Comparison of ENCODE assay signal across 13 cellular contexts in the genomic region with DNA sequence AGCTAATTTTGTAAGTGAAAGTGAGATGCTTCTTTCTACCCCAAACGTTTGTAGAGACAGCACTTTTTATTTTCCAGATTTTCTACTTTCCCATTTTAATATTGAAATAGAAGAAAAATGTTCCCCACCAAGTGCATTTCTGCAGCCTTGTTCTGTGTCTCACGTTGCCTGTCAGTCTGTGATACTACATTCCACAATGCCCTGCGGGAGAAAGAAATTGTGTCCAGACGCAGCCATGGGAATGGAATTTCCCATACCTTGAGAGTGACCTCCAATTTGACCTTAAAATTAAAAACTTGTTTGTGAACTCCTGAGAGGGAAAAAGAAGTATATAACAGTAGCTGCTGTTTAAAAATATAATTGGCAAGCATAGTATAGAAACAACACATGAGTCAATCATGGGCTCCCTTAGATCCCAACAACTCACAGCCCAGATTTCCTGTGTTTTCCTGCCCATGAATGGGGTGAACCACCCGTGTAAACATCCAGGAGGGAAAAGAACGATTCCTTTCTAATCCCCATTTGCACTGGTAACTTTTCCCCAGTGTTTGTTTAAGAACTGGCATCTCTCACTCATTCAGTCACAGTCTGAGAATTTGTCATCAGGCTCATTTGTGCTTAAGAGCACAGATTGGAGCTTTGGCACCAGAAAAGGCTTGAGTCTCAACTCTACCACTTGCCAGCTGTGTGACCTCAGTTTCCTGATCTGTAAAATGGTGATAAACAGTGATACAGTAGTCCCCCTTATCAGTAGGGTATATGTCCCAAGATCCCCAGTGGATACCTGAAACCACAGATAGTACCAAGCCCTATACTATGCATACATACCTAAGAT.
DNase-seq lines count a peak whose midpoint lies in the region; ATAC-seq and TF ChIP-seq lines count a peak whose summit lies in the region.
"Had no signal": no experiment of that assay in that cellular context is flagged by ENCODE, and none has a peak within 500 bp of the region (broad histone marks: within the 10 kb centered on the region; RNA-seq: fewer than 3 reads in every experiment).

No MANE protein-coding gene starts in this region.

- H3K4me1 ChIP-seq in adipocyte (ENCODE audit: control insufficient read depth, insufficient read depth, low read length): peaks cover 7% of the 10 kb centered on the region
- no peaks in the 10 kb centered on the region for H3K4me1 ChIP-seq in suprapubic skin

- ATAC-seq in GM18499 (IDR thresholded peaks at IDR 0.05; ENCODE audit: insufficient read depth, unreplicated experiment): peak; percentile 24
- peak; percentile 43 for ATAC-seq in GM21381 (IDR thresholded peaks at IDR 0.05; ENCODE audit: unreplicated experiment)
- peak; percentile 31 for ATAC-seq in HG03066 (IDR thresholded peaks at IDR 0.05; ENCODE audit: low read depth, unreplicated experiment)
- no peak for ATAC-seq in T-cell (replicated peaks in 1 of 4)
- no peak for ATAC-seq in CD4-positive, alpha-beta T cell (ENCODE audit: poor library complexity)

- no peaks in the 10 kb centered on the region for H3K27me3 ChIP-seq in adipocyte (replicated peaks; ENCODE audit: control insufficient read depth, insufficient read depth, low read length)
- no peaks in the 10 kb centered on the region for H3K27me3 ChIP-seq in suprapubic skin
- no peaks in the 10 kb centered on the region for H3K27me3 ChIP-seq in CD4-positive, alpha-beta T cell (ENCODE audit: control insufficient read depth, insufficient read depth, low read length)
- H3K27me3 ChIP-seq: esophagus squamous epithelium, spleen had no signal

- no peak overlapping the region for H3K4me3 Mint-ChIP-seq in T-cell
- no peak overlapping the region for H3K4me3 Mint-ChIP-seq in CD4-positive, alpha-beta T cell

- intact Hi-C loops in CD4-positive, alpha-beta T cell (cut with DNase I, micrococcal nuclease): no loop called here

- H3K4me3 ChIP-seq in adipocyte (ENCODE audit: low read length) (no peak overlapping the region), suprapubic skin (no peak overlapping the region)
- H3K4me3 ChIP-seq: esophagus squamous epithelium, left ventricle myocardium inferior, spleen had no signal

- H3K9me3 ChIP-seq in adipocyte (ENCODE audit: control insufficient read depth, low read length) (no peaks in the 10 kb centered on the region), suprapubic skin (no peaks in the 10 kb centered on the region)
- H3K9me3 ChIP-seq in CD4-positive, alpha-beta T cell (ENCODE audit: control insufficient read depth, low read length): no peaks in the 10 kb centered on the region
- H3K9me3 ChIP-seq: esophagus squamous epithelium, left ventricle myocardium inferior, spleen had no signal

- no peaks in the 10 kb centered on the region for H3K27me3 Mint-ChIP-seq in T-cell
- H3K27me3 Mint-ChIP-seq in CD4-positive, alpha-beta T cell: no peaks in the 10 kb centered on the region

- H3K36me3 Mint-ChIP-seq in T-cell: no peaks in the 10 kb centered on the region
- no peaks in the 10 kb centered on the region for H3K36me3 Mint-ChIP-seq in CD4-positive, alpha-beta T cell (ENCODE audit: low read depth)

- H3K9ac ChIP-seq in adipocyte (ENCODE audit: low read length): no peak overlapping the region

- H3K9me3 Mint-ChIP-seq in T-cell: peaks cover 0 to 5% (median 0%) of the 10 kb centered on the region in 3 donors
- no peaks in the 10 kb centered on the region for H3K9me3 Mint-ChIP-seq in CD4-positive, alpha-beta T cell

- POLR2A ChIA-PET in T-cell (lab: Charles Lee): no interaction called here
- POLR2A ChIA-PET in CD4-positive, alpha-beta T cell (lab: Charles Lee): no interaction called here

- no peak for TF ChIP-seq CTCF in suprapubic skin (IDR thresholded peaks at IDR 0.05)
- TF ChIP-seq CTCF in CD4-positive, alpha-beta T cell (IDR thresholded peaks at IDR 0.05): no peak

- WGBS in suprapubic skin: 11% methylated on average over 6 of the region's 6 CpGs

- no peak overlapping the region for H3K27ac ChIP-seq in suprapubic skin
- no peak overlapping the region for H3K27ac ChIP-seq in CD4-positive, alpha-beta T cell (ENCODE audit: low read depth, low read length)
- H3K27ac ChIP-seq: esophagus squamous epithelium, left ventricle myocardium inferior, RWPE1 had no signal

- peaks cover 0 to 1% (median 0%) of the 10 kb centered on the region in 3 donors for H3K4me1 Mint-ChIP-seq in T-cell
- no peaks in the 10 kb centered on the region for H3K4me1 Mint-ChIP-seq in CD4-positive, alpha-beta T cell (ENCODE audit: low read depth)

- H3K27ac Mint-ChIP-seq in T-cell: no peak overlapping the region
- H3K27ac Mint-ChIP-seq in CD4-positive, alpha-beta T cell: no peak overlapping the region

- peak; percentile 11 for DNase-seq in adipocyte (ENCODE audit: low read depth)
- no peak for DNase-seq in T-cell
- no peak for DNase-seq in effector CD4-positive, alpha-beta T cell
- DNase-seq in suprapubic skin (ENCODE audit: low spot score in 2 of 2): no peak
- no peak for DNase-seq in CD4-positive, alpha-beta T cell
- DNase-seq: anterior cingulate cortex, esophagus squamous epithelium, left ventricle myocardium inferior, spleen had no signal

- CTCF ChIA-PET in T-cell (lab: Charles Lee): interaction anchor here in 1 of 2 donors (0.6 kb wide), 1 partner anchor 142 kb away, joined by 5 read pairs; no protein-coding TSS in a partner anchor
- CTCF ChIA-PET in CD4-positive, alpha-beta T cell (lab: Charles Lee): no interaction called here

- H3K36me3 ChIP-seq in adipocyte (ENCODE audit: control insufficient read depth, insufficient read depth, low read length, severe bottlenecking) (no peaks in the 10 kb centered on the region), suprapubic skin (no peaks in the 10 kb centered on the region)
- H3K36me3 ChIP-seq: esophagus squamous epithelium, left ventricle myocardium inferior, spleen had no signal

- no peak for TF ChIP-seq POLR2A in suprapubic skin (IDR thresholded peaks at IDR 0.05)

- TF ChIP-seq EP300 in suprapubic skin (IDR thresholded peaks at IDR 0.05): no peak

Comparison
In these comparisons a context has a peak if more than half of its experiments do, and no peak if none do; other contexts are left out.
1. ATAC-seq: peak in GM18499 (single experiment), GM21381 (single experiment) and HG03066 (single experiment); none in T-cell (0 of 4) and CD4-positive, alpha-beta T cell (single experiment).